ENCODE assay signal across 16 cellular contexts in the genomic region with DNA sequence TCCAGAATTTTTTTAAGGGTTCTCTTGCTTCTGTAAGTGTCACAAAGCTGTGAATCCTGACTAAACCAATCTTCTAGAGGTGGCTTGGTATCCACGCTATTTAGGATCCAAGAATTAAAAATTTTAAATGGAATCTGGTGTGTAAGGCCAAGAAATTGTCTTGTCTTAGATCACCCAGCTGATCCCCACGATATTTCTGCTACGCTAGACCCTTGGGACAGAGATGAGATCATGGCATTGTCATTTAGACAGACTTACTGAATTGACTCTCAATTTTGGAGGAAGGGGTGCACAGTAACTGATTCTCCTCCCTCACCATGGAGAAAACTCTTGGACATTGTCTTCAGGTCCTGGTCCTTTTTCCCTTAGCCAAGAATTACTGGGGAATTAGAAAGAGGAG. TPM values are rescaled to one million over a fixed set of nuclear protein-coding genes. Genes with fewer than 3 reads are reported as not detected.
DNase-seq lines count a peak whose midpoint lies in the region; ATAC-seq and TF ChIP-seq lines count a peak whose summit lies in the region.
"Had no signal": no experiment of that assay in that cellular context is flagged by ENCODE, and none has a peak within 500 bp of the region (broad histone marks: within the 10 kb centered on the region; RNA-seq: fewer than 3 reads in every experiment).

No MANE protein-coding gene starts in this region.

- H3F3A ChIP-seq in SK-N-SH (replicated peaks; ENCODE audit: insufficient read depth), result no peaks in the 10 kb centered on the region

- H2AFZ ChIP-seq in SK-N-SH (ENCODE audit: low read depth), result no peak overlapping the region

- TF ChIP-seq CTCF in glutamatergic neuron (IDR thresholded peaks at IDR 0.05; ENCODE audit: partially characterized antibody, unreplicated experiment) (no peak), SK-N-SH (IDR thresholded peaks at IDR 0.05) (no peak)

- H3K79me2 ChIP-seq in SK-N-SH (ENCODE audit: insufficient read depth), result no peaks in the 10 kb centered on the region

- TF ChIP-seq EP300 in SK-N-SH (IDR thresholded peaks at IDR 0.05; ENCODE audit: borderline replicate concordance in 1 of 2, low read depth in 1 of 2, low read length in 1 of 2), result no peak

- POLR2A ChIA-PET in activated CD4-positive, alpha-beta T cell treated with anti-CD3 and anti-CD28 coated beads for 36 hours (lab: Charles Lee), result interaction anchor here (1.1 kb wide), 1 partner anchor 17 kb away, joined by 6 read pairs; no protein-coding TSS in a partner anchor
- POLR2A ChIA-PET in SK-N-SH (lab: Yijun Ruan, JAX), result no interaction called here

- peak overlapping the region; percentile 57 to 98 (median 91) for H3K4me2 ChIP-seq in BLaER1 treated with 17β-estradiol and CSF1 and Interleukin-3, amounts not matched to agents 10 nM and 100 nM
- no peak overlapping the region for H3K4me2 ChIP-seq in SK-N-SH

- peak overlapping the region in 5 of 11 experiments; percentile 7 to 43 (median 27); a peak in 7 of 22 replicates for H3K27ac ChIP-seq in BLaER1 treated with 17β-estradiol and CSF1 and Interleukin-3, amounts not matched to agents 10 nM and 100 nM
- H3K27ac ChIP-seq in SK-N-SH (ENCODE audit: low read depth in 2 of 2, low read length in 1 of 2), result no peak overlapping the region

- no peak for DNase-seq in activated CD4-positive, alpha-beta T cell treated with anti-CD3 and anti-CD28 coated beads for 36 hours
- no peak for DNase-seq in activated CD4-positive, alpha-beta T cell treated with anti-CD3 and anti-CD28 coated beads for 48 hours
- DNase-seq in T-helper 17 cell (no peak), glutamatergic neuron (no peak), SK-N-SH (no peak), NCI-H187 treated with DMSO at 0.1 percent for 48 hours (lab: John Stamatoyannopoulos, UW) (no peak), Kasumi-1 (lab: John Stamatoyannopoulos, UW) (no peak)
- DNase-seq: C1 segment of cervical spinal cord; effector CD8-positive, alpha-beta T cell; NCI-H1092; stimulated activated naive CD4-positive, alpha-beta T cell treated with Interleukin-2 at 50 U/mL for 16 hours had no signal

- H3K36me3 Mint-ChIP-seq in activated CD4-positive, alpha-beta T cell treated with anti-CD3 and anti-CD28 coated beads for 36 hours (ENCODE audit: low read depth), result peaks cover 2% of the 10 kb centered on the region
- peaks cover 25% of the 10 kb centered on the region for H3K36me3 Mint-ChIP-seq in T-helper 17 cell (ENCODE audit: low read depth)
- H3K36me3 Mint-ChIP-seq in glutamatergic neuron (ENCODE audit: unreplicated experiment), result peaks cover under 1% of the 10 kb centered on the region
- H3K36me3 Mint-ChIP-seq: memory B cell had no signal

- H4K20me1 ChIP-seq in BLaER1 treated with 17β-estradiol and CSF1 and Interleukin-3, amounts not matched to agents 10 nM and 100 nM, result no peaks in the 10 kb centered on the region
- H4K20me1 ChIP-seq in SK-N-SH (ENCODE audit: insufficient read depth), result no peaks in the 10 kb centered on the region

- H3K4me3 ChIP-seq in BLaER1 treated with 17β-estradiol and CSF1 and Interleukin-3, amounts not matched to agents 10 nM and 100 nM, result no peak overlapping the region
- H3K4me3 ChIP-seq in SK-N-SH (ENCODE audit: low read depth in 2 of 2, low read length in 1 of 2), result no peak overlapping the region
- H3K4me3 ChIP-seq: HAP-1 had no signal

- ATAC-seq in activated CD4-positive, alpha-beta T cell treated with anti-CD3 and anti-CD28 coated beads for 36 hours, result no peak
- ATAC-seq in T-helper 17 cell, result no peak
- ATAC-seq: SK-N-SH treated with all-trans-retinoic acid at 6 μM for 48 hours had no signal

- peak overlapping the region; percentile 46 for H3K4me3 Mint-ChIP-seq in activated CD4-positive, alpha-beta T cell treated with anti-CD3 and anti-CD28 coated beads for 36 hours
- H3K4me3 Mint-ChIP-seq in T-helper 17 cell, result peak overlapping the region; percentile 94
- peak overlapping the region; percentile 81 for H3K4me3 Mint-ChIP-seq in glutamatergic neuron (ENCODE audit: unreplicated experiment)
- H3K4me3 Mint-ChIP-seq: memory B cell had no signal

- peaks cover 0 to 10% (median 7%) of the 10 kb centered on the region in 11 experiments; a peak in 7 of 22 replicates for H3K27me3 ChIP-seq in BLaER1 treated with 17β-estradiol and CSF1 and Interleukin-3, amounts not matched to agents 10 nM and 100 nM
- H3K27me3 ChIP-seq in SK-N-SH (ENCODE audit: insufficient read depth), result no peaks in the 10 kb centered on the region; the same call in 1 of the 2 replicates

- peak overlapping the region in 3 of 11 experiments; percentile 1 to 9 (median 2); a peak in 2 of 22 replicates for H3K9ac ChIP-seq in BLaER1 treated with 17β-estradiol and CSF1 and Interleukin-3, amounts not matched to agents 10 nM and 100 nM
- H3K9ac ChIP-seq in SK-N-SH, result no peak overlapping the region

- peaks cover 77% of the 10 kb centered on the region for H3K4me1 Mint-ChIP-seq in activated CD4-positive, alpha-beta T cell treated with anti-CD3 and anti-CD28 coated beads for 36 hours
- H3K4me1 Mint-ChIP-seq in T-helper 17 cell (peaks cover 58% of the 10 kb centered on the region), glutamatergic neuron (ENCODE audit: low read depth, unreplicated experiment) (peaks cover 55% of the 10 kb centered on the region)

- CTCF ChIA-PET in activated CD4-positive, alpha-beta T cell treated with anti-CD3 and anti-CD28 coated beads for 36 hours (lab: Charles Lee), result interaction anchor here (1.0 to 2.1 kb wide), 6 partner anchors 16 to 97 kb away, joined by 3 to 6 read pairs (median 5); no protein-coding TSS in a partner anchor
- CTCF ChIA-PET in SK-N-SH (lab: Yijun Ruan, JAX), result interaction anchor here (0.6 to 1.4 kb wide), 2 partner anchors 9 to 76 kb away, joined by 3 to 4 read pairs; no protein-coding TSS in a partner anchor

- peak overlapping the region; percentile 88 for H3K27ac Mint-ChIP-seq in activated CD4-positive, alpha-beta T cell treated with anti-CD3 and anti-CD28 coated beads for 36 hours
- H3K27ac Mint-ChIP-seq in T-helper 17 cell, result no peak overlapping the region
- H3K27ac Mint-ChIP-seq in glutamatergic neuron (ENCODE audit: unreplicated experiment), result peak overlapping the region; percentile 87
- H3K27ac Mint-ChIP-seq: memory B cell had no signal

- TF ChIP-seq RAD21 in SK-N-SH (IDR thresholded peaks at IDR 0.05; ENCODE audit: low read length), result no peak

- 50% methylated on average over 3 of the region's 3 CpGs for WGBS in SK-N-SH (ENCODE audit: low lambda C conversion rate)

- H3K4me1 ChIP-seq in BLaER1 treated with 17β-estradiol and CSF1 and Interleukin-3, amounts not matched to agents 10 nM and 100 nM, result peaks cover 80 to 100% (median 97%) of the 10 kb centered on the region in 10 experiments
- no peaks in the 10 kb centered on the region; a peak in 1 of 4 replicates for H3K4me1 ChIP-seq in SK-N-SH (ENCODE audit: control insufficient read depth in 1 of 2, insufficient read depth in 2 of 2, low read depth in 1 of 2, low read length in 1 of 2)

- no peaks in the 10 kb centered on the region for H3K36me3 ChIP-seq in BLaER1 treated with 17β-estradiol and CSF1 and Interleukin-3, amounts not matched to agents 10 nM and 100 nM
- no peaks in the 10 kb centered on the region for H3K36me3 ChIP-seq in SK-N-SH (replicated peaks in 1 of 2; ENCODE audit: control insufficient read depth in 1 of 2, insufficient read depth in 2 of 2, low read length in 1 of 2)
- H3K36me3 ChIP-seq: HAP-1 had no signal

- no peaks in the 10 kb centered on the region for H3K9me2 ChIP-seq in SK-N-SH

- H3K27me3 Mint-ChIP-seq in activated CD4-positive, alpha-beta T cell treated with anti-CD3 and anti-CD28 coated beads for 36 hours, result no peaks in the 10 kb centered on the region
- H3K27me3 Mint-ChIP-seq in T-helper 17 cell, result no peaks in the 10 kb centered on the region
- H3K27me3 Mint-ChIP-seq in glutamatergic neuron (ENCODE audit: unreplicated experiment), result peaks cover 13% of the 10 kb centered on the region

- no peaks in the 10 kb centered on the region for H3K9me3 Mint-ChIP-seq in activated CD4-positive, alpha-beta T cell treated with anti-CD3 and anti-CD28 coated beads for 36 hours (ENCODE audit: low read depth)
- H3K9me3 Mint-ChIP-seq in glutamatergic neuron (ENCODE audit: unreplicated experiment), result peaks cover 12% of the 10 kb centered on the region
- H3K9me3 Mint-ChIP-seq: memory B cell had no signal

- intact Hi-C loops in activated CD4-positive, alpha-beta T cell treated with anti-CD3 and anti-CD28 coated beads for 36 hours (cut with DNase I, micrococcal nuclease), result no loop called here

- H3K9me3 ChIP-seq in BLaER1 treated with 17β-estradiol and CSF1 and Interleukin-3, amounts not matched to agents 10 nM and 100 nM (replicated peaks in 1 of 11), result no peaks in the 10 kb centered on the region
- H3K9me3 ChIP-seq in T-helper 17 cell (ENCODE audit: control insufficient read depth, low read length, poor library complexity, severe bottlenecking) (no peaks in the 10 kb centered on the region), SK-N-SH (no peaks in the 10 kb centered on the region)
- H3K9me3 ChIP-seq: HAP-1 had no signal

TF ChIP-seq in SK-N-SH, 30 proteins besides CTCF, POLR2A, EP300 and RAD21 (continues in another document):
- TF ChIP-seq FOXJ3 (CRISPR knock-in tag; IDR thresholded peaks at IDR 0.05) (no peak), TCF12 (IDR thresholded peaks at IDR 0.05) (no peak), POLR2AphosphoS5 (IDR thresholded peaks at IDR 0.05; ENCODE audit: low read depth, low read length) (no peak)
- TF ChIP-seq, protein P1, sequence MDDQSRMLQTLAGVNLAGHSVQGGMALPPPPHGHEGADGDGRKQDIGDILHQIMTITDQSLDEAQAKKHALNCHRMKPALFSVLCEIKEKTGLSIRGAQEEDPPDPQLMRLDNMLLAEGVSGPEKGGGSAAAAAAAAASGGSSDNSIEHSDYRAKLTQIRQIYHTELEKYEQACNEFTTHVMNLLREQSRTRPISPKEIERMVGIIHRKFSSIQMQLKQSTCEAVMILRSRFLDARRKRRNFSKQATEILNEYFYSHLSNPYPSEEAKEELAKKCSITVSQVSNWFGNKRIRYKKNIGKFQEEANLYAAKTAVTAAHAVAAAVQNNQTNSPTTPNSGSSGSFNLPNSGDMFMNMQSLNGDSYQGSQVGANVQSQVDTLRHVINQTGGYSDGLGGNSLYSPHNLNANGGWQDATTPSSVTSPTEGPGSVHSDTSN (IDR thresholded peaks at IDR 0.05), result no peak

RNA-seq across cellular contexts. Expression of a gene that starts 5.7 kb away (rescaled TPM):
- total RNA-seq in activated CD4-positive, alpha-beta T cell treated with anti-CD3 and anti-CD28 coated beads for 36 hours, result 10 to 100 TPM; 10.5 to 12.2 TPM
- total RNA-seq in T-helper 17 cell (10 to 100 TPM; 88.5 to 89.7 TPM), glutamatergic neuron (ENCODE audit: unreplicated experiment) (94.3 TPM)
- polyA plus RNA-seq in SK-N-SH (2012; rRNA removed), result not detected in 2 replicates
- polyA plus RNA-seq in SK-N-SH (2012; cell fraction: cytosol; rRNA removed), result under 0.01 TPM in 2 replicates
- under 0.01 TPM in 2 replicates for polyA plus RNA-seq in SK-N-SH (2012; cell fraction: nucleus; rRNA removed)
- polyA plus RNA-seq: keratinocyte had no signal
